In the genomic region with DNA sequence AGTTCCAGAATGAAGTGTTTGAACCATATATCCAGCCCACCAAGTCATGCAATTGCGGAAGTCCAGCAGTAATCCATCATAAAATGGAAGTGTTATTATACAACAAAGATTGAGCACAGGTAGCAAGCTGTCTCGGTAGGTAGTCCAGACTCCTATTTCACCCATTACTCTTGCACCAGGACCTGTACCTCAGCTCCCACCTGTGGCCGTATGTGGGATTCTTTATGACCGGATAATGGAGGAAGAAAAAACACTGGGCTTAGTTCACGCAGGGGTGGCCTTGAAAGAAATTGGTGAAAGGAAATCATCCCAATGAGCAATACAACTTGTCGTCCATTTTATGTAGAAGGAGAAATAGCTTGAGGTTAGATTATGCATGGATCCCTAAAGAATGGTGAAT, we compare ENCODE assay signal across 24 cellular contexts.
DNase-seq lines count a peak whose midpoint lies in the region; ATAC-seq and TF ChIP-seq lines count a peak whose summit lies in the region.
"Had no signal": no experiment of that assay in that cellular context is flagged by ENCODE, and none has a peak within 500 bp of the region (broad histone marks: within the 10 kb centered on the region; RNA-seq: fewer than 3 reads in every experiment).

No MANE protein-coding gene starts in this region.

- DNase-seq in ELF-1 (ENCODE audit: low read depth, low spot score) (peak; percentile 23), HT-29 (ENCODE audit: low spot score) (peak; percentile 49), WERI-Rb-1 (peak; percentile 39), iPS-NIHi7 (ENCODE audit: extremely low spot score) (peak; percentile 38), cardiac septum (ENCODE audit: low spot score) (no peak)
- DNase-seq: activated CD4-positive, alpha-beta T cell treated with anti-CD3 and anti-CD28 coated beads, Interleukin-2, amount 10 ng/mL, durations not matched to agents 24 days and 14 days; activated naive CD4-positive, alpha-beta T cell treated with Interleukin-2 at 50 U/mL for 16 hours; activated T-cell treated with anti-CD3 and anti-CD28 coated beads, Interleukin-2, amount 50 U/mL, for 48 hours; adrenal gland; CD4-positive, alpha-beta memory T cell; cortex of kidney; GDM1; lower lobe of right lung; NCI-H2081; NCI-H524; posterior cingulate gyrus; stomach; T-helper 2 cell had no signal

- ATAC-seq in GM21423 (IDR thresholded peaks at IDR 0.05; ENCODE audit: unreplicated experiment), result no peak
- no peak for ATAC-seq in GM21526 (IDR thresholded peaks at IDR 0.05; ENCODE audit: low FRiP score, unreplicated experiment)
- ATAC-seq in HG03139 (IDR thresholded peaks at IDR 0.05; ENCODE audit: unreplicated experiment), result no peak
- ATAC-seq: sciatic nerve had no signal

- no peak overlapping the region for H3K4me3 ChIP-seq in WERI-Rb-1 (ENCODE audit: low read depth, low read length)
- H3K4me3 ChIP-seq: adrenal gland, lower lobe of right lung, SK-N-MC, stomach had no signal

- no peaks in the 10 kb centered on the region for H3K27me3 ChIP-seq in WERI-Rb-1 (ENCODE audit: insufficient read depth, low read depth, severe bottlenecking)
- H3K27me3 ChIP-seq: adrenal gland, stomach had no signal

- H3K27ac ChIP-seq in WERI-Rb-1, result no peak overlapping the region
- H3K27ac ChIP-seq: adrenal gland, lower lobe of right lung, RWPE1, SK-N-MC, stomach had no signal

- no peaks in the 10 kb centered on the region for H3K36me3 ChIP-seq in WERI-Rb-1
- H3K36me3 ChIP-seq: adrenal gland, lower lobe of right lung, stomach had no signal

- TF ChIP-seq CTCF in WERI-Rb-1 (IDR thresholded peaks at IDR 0.05; ENCODE audit: low read depth, low read length), result peak; percentile 42; the same call in 1 of the 2 replicates

- intact Hi-C loops in cardiac septum (cut with DNase I), result no loop called here

- no peaks in the 10 kb centered on the region for H3K9me3 ChIP-seq in WERI-Rb-1 (ENCODE audit: severe bottlenecking)
- H3K9me3 ChIP-seq: adrenal gland, lower lobe of right lung, stomach had no signal
